In the genomic region with DNA sequence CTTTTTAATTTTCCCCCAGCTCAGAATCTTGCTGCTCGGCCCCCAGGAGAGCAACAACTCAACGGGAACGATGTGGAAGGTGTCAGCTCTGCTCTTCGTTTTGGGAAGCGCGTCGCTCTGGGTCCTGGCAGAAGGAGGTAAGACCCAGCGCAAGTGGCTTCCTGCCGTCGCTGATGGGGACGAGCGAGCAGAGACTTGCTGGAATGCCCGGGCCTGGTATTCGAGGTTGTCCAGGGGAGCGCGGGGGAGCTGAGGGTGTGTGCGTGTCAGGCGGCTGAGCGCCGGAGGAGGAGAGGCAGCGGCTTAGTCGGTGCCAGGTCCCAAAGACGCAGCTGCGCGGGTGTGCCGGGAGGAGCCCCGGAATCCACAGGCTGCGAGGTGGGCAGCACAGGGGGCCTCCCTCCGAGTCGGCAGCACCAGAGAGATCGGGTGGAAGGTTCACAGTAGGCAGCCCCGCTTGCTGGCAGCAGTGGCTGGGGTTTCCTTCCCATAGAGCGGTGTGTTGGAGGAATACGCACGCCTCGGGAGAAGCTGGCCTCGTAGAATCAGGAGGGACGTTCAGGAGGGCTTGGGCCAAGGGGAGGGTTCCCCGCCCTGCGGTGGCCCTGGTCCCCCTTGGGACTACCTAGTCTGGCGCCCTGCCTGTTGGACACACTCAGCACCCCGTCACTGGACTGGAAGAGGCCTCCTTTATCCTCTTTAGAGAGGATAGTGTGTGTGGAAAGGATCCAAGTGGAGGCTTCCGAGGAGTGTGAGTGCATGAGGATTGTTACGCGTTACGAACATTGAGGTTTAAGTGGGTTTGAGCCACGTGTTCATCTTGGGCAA, we compare ENCODE assay signal across 11 cellular contexts. TPM values are rescaled to one million over a fixed set of nuclear protein-coding genes. Genes with fewer than 3 reads are reported as not detected.
A peak's percentile ranks its signal among the peaks of the same experiment; 100 is the strongest.
DNase-seq lines count a peak whose midpoint lies in the region; ATAC-seq and TF ChIP-seq lines count a peak whose summit lies in the region.
"Had no signal": no experiment of that assay in that cellular context is flagged by ENCODE, and none has a peak within 500 bp of the region (broad histone marks: within the 10 kb centered on the region; RNA-seq: fewer than 3 reads in every experiment).

No MANE protein-coding gene starts in this region.

- whole genome bisulfite sequencing in smooth muscle cell (ENCODE audit: low lambda C conversion rate) = 4% methylated on average over 47 of the region's 47 CpGs

- no peaks in the 10 kb centered on the region for H3K36me3 ChIP-seq in kidney epithelial cell (ENCODE audit: control insufficient read depth, insufficient read depth, low read length)
- H3K36me3 ChIP-seq in smooth muscle cell (ENCODE audit: low read depth) = no peaks in the 10 kb centered on the region

- H4K20me1 ChIP-seq in smooth muscle cell (ENCODE audit: low read depth) = peaks cover 40% of the 10 kb centered on the region

- H3K4me1 ChIP-seq in smooth muscle cell (ENCODE audit: low read depth) = peaks cover 32% of the 10 kb centered on the region

- no peak for TF ChIP-seq CTCF in chondrocyte (IDR thresholded peaks at IDR 0.05)
- TF ChIP-seq CTCF in kidney epithelial cell (IDR thresholded peaks at IDR 0.05; ENCODE audit: insufficient read depth, low read length, poor library complexity, severe bottlenecking) = no peak
- no peak for TF ChIP-seq CTCF in smooth muscle cell (IDR thresholded peaks at IDR 0.05; ENCODE audit: borderline replicate concordance, insufficient read depth, poor library complexity, severe bottlenecking)

- H3K4me2 ChIP-seq in smooth muscle cell = peak overlapping the region; percentile 84

- peaks cover 17% of the 10 kb centered on the region for H3F3A ChIP-seq in smooth muscle cell (ENCODE audit: low read depth)

- peak overlapping the region; percentile 93 for H3K9ac ChIP-seq in smooth muscle cell (ENCODE audit: low read depth)

- H3K9me3 ChIP-seq in smooth muscle cell (replicated peaks; ENCODE audit: low read depth) = no peaks in the 10 kb centered on the region

- peak overlapping the region; percentile 94 for H3K27ac ChIP-seq in smooth muscle cell (ENCODE audit: low read depth)

- DNase-seq in HT1080 (ENCODE audit: low read depth) (peak; percentile 24), chondrocyte (ENCODE audit: low spot score) (no peak), kidney epithelial cell (ENCODE audit: low read depth) (no peak), smooth muscle cell (lab: John Stamatoyannopoulos, UW; ENCODE audit: unreplicated experiment) (no peak), mesenteric fat pad (ENCODE audit: low spot score) (no peak), RKO (ENCODE audit: low spot score) (no peak)
- DNase-seq in stimulated activated CD4-positive, alpha-beta T cell treated with anti-CD3 and anti-CD28 coated beads, Interleukin-4, amount 100 ng/mL, for 24 hours = no peak
- DNase-seq in activated T-cell treated with anti-CD3 and anti-CD28 coated beads, Interleukin-2, amount 50 U/mL, for 72 hours = no peak
- DNase-seq: RPMI8226; stimulated activated CD4-positive, alpha-beta T cell treated with anti-CD3 and anti-CD28 coated beads, Interleukin-2, amount 100 ng/mL, for 48 hours had no signal

- H3K4me1 Mint-ChIP-seq in chondrocyte (ENCODE audit: low read depth) = peaks cover 5% of the 10 kb centered on the region
- no peaks in the 10 kb centered on the region for H3K4me1 Mint-ChIP-seq in activated T-cell treated with anti-CD3 and anti-CD28 coated beads, Interleukin-2, amount 50 U/mL, for 72 hours (ENCODE audit: low read depth)

- H3K27ac Mint-ChIP-seq in chondrocyte (ENCODE audit: unreplicated experiment) = no peak overlapping the region
- H3K27ac Mint-ChIP-seq in activated T-cell treated with anti-CD3 and anti-CD28 coated beads, Interleukin-2, amount 50 U/mL, for 72 hours = no peak overlapping the region

- no peak for ATAC-seq in activated T-cell treated with anti-CD3 and anti-CD28 coated beads, Interleukin-2, amount 50 U/mL, for 72 hours (replicated peaks in 1 of 2)
- ATAC-seq: GM12878 had no signal

- H3K27me3 Mint-ChIP-seq in chondrocyte (ENCODE audit: low read depth) = peaks cover 34% of the 10 kb centered on the region
- H3K27me3 Mint-ChIP-seq in activated T-cell treated with anti-CD3 and anti-CD28 coated beads, Interleukin-2, amount 50 U/mL, for 72 hours (ENCODE audit: low read depth) = peaks cover 53% of the 10 kb centered on the region

- no peaks in the 10 kb centered on the region for H3K9me3 Mint-ChIP-seq in chondrocyte (ENCODE audit: low read depth)
- H3K9me3 Mint-ChIP-seq in activated T-cell treated with anti-CD3 and anti-CD28 coated beads, Interleukin-2, amount 50 U/mL, for 72 hours = no peaks in the 10 kb centered on the region

- H3K79me2 ChIP-seq in smooth muscle cell (ENCODE audit: low read depth) = peaks cover 58% of the 10 kb centered on the region

- H3K4me3 ChIP-seq in kidney epithelial cell (ENCODE audit: low read depth, low read length) = peak overlapping the region; percentile 41
- H3K4me3 ChIP-seq in smooth muscle cell = peak overlapping the region; percentile 70
- H3K4me3 ChIP-seq: GM12878 had no signal

- peak overlapping the region; percentile 66 for H3K4me3 Mint-ChIP-seq in chondrocyte (ENCODE audit: unreplicated experiment)
- H3K4me3 Mint-ChIP-seq in activated T-cell treated with anti-CD3 and anti-CD28 coated beads, Interleukin-2, amount 50 U/mL, for 72 hours = no peak overlapping the region

- no peaks in the 10 kb centered on the region for H3K36me3 Mint-ChIP-seq in chondrocyte (ENCODE audit: low read depth)
- no peaks in the 10 kb centered on the region for H3K36me3 Mint-ChIP-seq in activated T-cell treated with anti-CD3 and anti-CD28 coated beads, Interleukin-2, amount 50 U/mL, for 72 hours (ENCODE audit: insufficient read depth in 2 of 2)

- H3K27me3 ChIP-seq in kidney epithelial cell (ENCODE audit: control insufficient read depth, insufficient read depth, low read length) = peaks cover 2% of the 10 kb centered on the region
- H3K27me3 ChIP-seq in smooth muscle cell (ENCODE audit: low read depth) = no peaks in the 10 kb centered on the region

- peak overlapping the region; percentile 10 for H2AFZ ChIP-seq in smooth muscle cell (ENCODE audit: low read depth)

RNA-seq across cellular contexts. Expression of a gene that starts 0.5 kb away (rescaled TPM):
- 8.7 and 16.3 TPM in 2 replicates for total RNA-seq in HT1080 (2014; rRNA removed; shearing (Covaris generic))
- 12.7 and 13.2 TPM in 2 replicates for polyA plus RNA-seq in HT1080 (2015; cell fraction: cytosol; rRNA removed)
- 9.3 and 11.9 TPM in 2 replicates for polyA plus RNA-seq in HT1080 (2015; cell fraction: nucleus; rRNA removed)
- 1.0 to 1.3 TPM (median 1.1 TPM) in 3 replicates for total RNA-seq in chondrocyte
- total RNA-seq in kidney epithelial cell = 12.2 and 19.2 TPM in 2 replicates
- 459 and 476 TPM in 2 replicates for total RNA-seq in smooth muscle cell
- 336 and 414 TPM in 2 replicates for polyA plus RNA-seq in smooth muscle cell
- total RNA-seq in mesenteric fat pad = 66.3 TPM
- total RNA-seq in activated T-cell treated with anti-CD3 and anti-CD28 coated beads, Interleukin-2, amount 50 U/mL, for 72 hours = not detected
- polyA plus RNA-seq: GM12878 had no signal
